ENCODE assay signal across 13 cellular contexts in genomic region chr2:10406016-10406415, GRCh38. TPM values are rescaled to one million over a fixed set of nuclear protein-coding genes. Genes with fewer than 3 reads are reported as not detected.
A peak's percentile ranks its signal among the peaks of the same experiment; 100 is the strongest.
DNase-seq lines count a peak whose midpoint lies in the region; ATAC-seq and TF ChIP-seq lines count a peak whose summit lies in the region.
"Had no signal": no experiment of that assay in that cellular context is flagged by ENCODE, and none has a peak within 500 bp of the region (broad histone marks: within the 10 kb centered on the region; RNA-seq: fewer than 3 reads in every experiment).

No MANE protein-coding gene starts in this region.

- DNase-seq in PC-3: no peak
- no peak for DNase-seq in chondrocyte (ENCODE audit: low spot score)
- no peak for DNase-seq in lower lobe of right lung
- no peak for DNase-seq in suprapubic skin (ENCODE audit: low spot score in 2 of 2)
- DNase-seq in NCI-H2081 treated with DMSO at 0.1 percent for 48 hours (lab: John Stamatoyannopoulos, UW): no peak
- DNase-seq in HK-2 (ENCODE audit: unreplicated experiment): no peak
- no peak for DNase-seq in dedifferentiated amniotic fluid mesenchymal stem cell (ENCODE audit: extremely low spot score)
- DNase-seq in activated CD4-positive, CD25-positive, alpha-beta regulatory T cell (lab: John Stamatoyannopoulos, UW): no peak
- DNase-seq: activated naive CD8-positive, alpha-beta T cell treated with anti-CD3 and anti-CD28 coated beads, Interleukin-2, amount 10 ng/mL, durations not matched to agents 7 days and 5 days; left colon had no signal

- POLR2A ChIA-PET in PC-3 (lab: Charles Lee; ENCODE audit: unreplicated experiment): no interaction called here

- TF ChIP-seq POLR2A in suprapubic skin (IDR thresholded peaks at IDR 0.05): no peak

- no peaks in the 10 kb centered on the region for H4K20me1 ChIP-seq in PC-3 (ENCODE audit: low read length)

- no peaks in the 10 kb centered on the region for H3K27me3 Mint-ChIP-seq in chondrocyte (ENCODE audit: low read depth)
- H3K27me3 Mint-ChIP-seq: activated naive CD8-positive, alpha-beta T cell treated with anti-CD3 and anti-CD28 coated beads, Interleukin-2, amount 10 ng/mL, durations not matched to agents 7 days and 5 days; stimulated activated naive CD8-positive, alpha-beta T cell treated with anti-CD3 and anti-CD28 coated beads, Interleukin-15, Interleukin-2, amounts not matched to agents 100 ng/mL and 50 ng/mL, for 24 hours had no signal

- H3K27ac ChIP-seq in PC-3 (ENCODE audit: low read length) (peak overlapping the region; percentile 99), lower lobe of right lung (peak overlapping the region; percentile 79), suprapubic skin (peak overlapping the region; percentile 68)
- H3K27ac ChIP-seq: ovary had no signal

- H2AFZ ChIP-seq in PC-3 (ENCODE audit: low read length): no peak overlapping the region

- H3K4me1 ChIP-seq in PC-3 (ENCODE audit: insufficient read depth, low read length) (peaks cover 78% of the 10 kb centered on the region), lower lobe of right lung (peaks cover 90% of the 10 kb centered on the region), suprapubic skin (peaks cover 79% of the 10 kb centered on the region)

- intact Hi-C loops in PC-3 (cut with micrococcal nuclease): loop anchor here (5.0 kb wide), 2 partner anchors 69 to 124 kb away; no protein-coding TSS in a partner anchor
- intact Hi-C loops in lower lobe of right lung (cut with DNase I): no loop called here

- H3K9me3 ChIP-seq in PC-3 (ENCODE audit: low read length) (no peaks in the 10 kb centered on the region), lower lobe of right lung (no peaks in the 10 kb centered on the region), suprapubic skin (no peaks in the 10 kb centered on the region)
- H3K9me3 ChIP-seq: ovary had no signal

- no peaks in the 10 kb centered on the region for H3K9me3 Mint-ChIP-seq in chondrocyte (ENCODE audit: low read depth)
- H3K9me3 Mint-ChIP-seq: activated naive CD8-positive, alpha-beta T cell treated with anti-CD3 and anti-CD28 coated beads, Interleukin-2, amount 10 ng/mL, durations not matched to agents 7 days and 5 days; stimulated activated naive CD8-positive, alpha-beta T cell treated with anti-CD3 and anti-CD28 coated beads, Interleukin-15, Interleukin-2, amounts not matched to agents 100 ng/mL and 50 ng/mL, for 24 hours had no signal

- H3K9ac ChIP-seq in PC-3 (ENCODE audit: low read length): peak overlapping the region; percentile 82

- peak; percentile 47 for TF ChIP-seq EP300 in suprapubic skin (IDR thresholded peaks at IDR 0.05)

- H3K36me3 ChIP-seq in PC-3 (ENCODE audit: low read depth, low read length): peaks cover 31% of the 10 kb centered on the region; the same call in 1 of the 2 replicates
- peaks cover 14% of the 10 kb centered on the region for H3K36me3 ChIP-seq in lower lobe of right lung
- H3K36me3 ChIP-seq in suprapubic skin: no peaks in the 10 kb centered on the region
- H3K36me3 ChIP-seq: ovary had no signal

- H3F3A ChIP-seq in PC-3 (ENCODE audit: low read length, unreplicated experiment): peaks cover 35% of the 10 kb centered on the region

- H3K9me2 ChIP-seq in PC-3 (replicated peaks; ENCODE audit: low read length): no peaks in the 10 kb centered on the region

- H3K27me3 ChIP-seq in PC-3 (ENCODE audit: low read length) (no peaks in the 10 kb centered on the region), lower lobe of right lung (ENCODE audit: low read depth) (no peaks in the 10 kb centered on the region), suprapubic skin (no peaks in the 10 kb centered on the region)
- H3K27me3 ChIP-seq: dorsolateral prefrontal cortex, ovary had no signal

- H3K36me3 Mint-ChIP-seq in chondrocyte (ENCODE audit: low read depth): peaks cover 2% of the 10 kb centered on the region

- H3K79me2 ChIP-seq in PC-3 (ENCODE audit: low read length): peaks cover 68% of the 10 kb centered on the region

- 59% methylated on average over 10 of the region's 10 CpGs for WGBS in suprapubic skin

- ATAC-seq in PC-3 (no peak), lower lobe of right lung (no peak)
- ATAC-seq: left colon had no signal

- no TSS peak for BruUV-seq in PC-3 (replicated peaks; lab: Mats Ljungman, UMichigan)

- peak overlapping the region; percentile 92 for H3K27ac Mint-ChIP-seq in chondrocyte (ENCODE audit: unreplicated experiment)

- no peak overlapping the region for H3K4me3 Mint-ChIP-seq in chondrocyte (ENCODE audit: unreplicated experiment)

- H3K4me3 ChIP-seq in PC-3 (ENCODE audit: low read length) (no peak overlapping the region), lower lobe of right lung (no peak overlapping the region), suprapubic skin (no peak overlapping the region)
- H3K4me3 ChIP-seq: ovary had no signal

- H3K4me1 Mint-ChIP-seq in chondrocyte (ENCODE audit: low read depth): peaks cover 67% of the 10 kb centered on the region

- CTCF ChIA-PET in PC-3 (lab: Charles Lee): interaction anchor here (0.7 kb wide), 1 partner anchor 37 kb away, joined by 5 read pairs; no protein-coding TSS in a partner anchor

- peak overlapping the region; percentile 73 for H3K4me2 ChIP-seq in PC-3 (ENCODE audit: low read length)

- no peak for TF ChIP-seq CTCF in PC-3 (conservative IDR thresholded peaks at IDR 0.05; ENCODE audit: low read depth, low read length)
- no peak for TF ChIP-seq CTCF in chondrocyte (IDR thresholded peaks at IDR 0.05)
- TF ChIP-seq CTCF in lower lobe of right lung (IDR thresholded peaks at IDR 0.05): no peak
- no peak for TF ChIP-seq CTCF in suprapubic skin (IDR thresholded peaks at IDR 0.05)

RNA-seq across cellular contexts. Expression of gene ODC1, which starts 42.1 kb away (rescaled TPM):
- total RNA-seq in PC-3 (2014; rRNA removed) (712 and 714 TPM in 2 replicates), chondrocyte (44.4 to 65.3 TPM (median 61.6 TPM) in 3 replicates), lower lobe of right lung (30.1 TPM), suprapubic skin (10 to 100 TPM; 16.5 to 76.6 (median 40.8) TPM)
